ENCODE assay signal across 9 cellular contexts in the genomic region with DNA sequence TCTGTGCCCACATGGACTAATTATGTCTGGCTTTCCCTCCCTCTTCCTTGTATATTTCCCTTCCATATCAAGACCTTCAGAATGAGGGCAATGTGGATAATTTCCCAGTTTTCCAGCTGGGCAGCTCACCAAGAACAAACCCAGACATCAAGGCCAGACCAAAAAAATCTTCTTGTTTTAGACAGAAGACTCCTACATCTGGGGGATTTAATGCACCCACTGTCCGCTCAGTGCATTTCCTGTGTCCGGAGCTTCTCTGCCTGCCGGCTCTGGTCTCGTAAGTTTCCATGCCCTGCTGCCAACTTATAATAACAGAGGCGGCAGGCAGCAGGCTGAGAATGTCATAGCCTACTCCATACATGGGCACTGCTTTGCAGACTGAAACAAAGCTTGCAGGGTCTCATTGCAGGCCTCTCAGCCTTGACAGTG.
DNase-seq lines count a peak whose midpoint lies in the region; ATAC-seq, FAIRE-seq and TF ChIP-seq lines count a peak whose summit lies in the region.
"Had no signal": no experiment of that assay in that cellular context is flagged by ENCODE, and none has a peak within 500 bp of the region (broad histone marks: within the 10 kb centered on the region; RNA-seq: fewer than 3 reads in every experiment).

No MANE protein-coding gene starts in this region.

- peaks cover 56% of the 10 kb centered on the region for H3K9me3 ChIP-seq in BLaER1
- H3K9me3 ChIP-seq in left ventricle myocardium inferior (replicated peaks), result peaks cover 18% of the 10 kb centered on the region
- H3K9me3 ChIP-seq in psoas muscle, result peaks cover 11% of the 10 kb centered on the region
- H3K9me3 ChIP-seq in naive thymus-derived CD4-positive, alpha-beta T cell (ENCODE audit: control insufficient read depth in 2 of 3, low read length in 3 of 3), result peaks cover 0 to 8% (median 4%) of the 10 kb centered on the region in 3 experiments

- whole genome bisulfite sequencing in psoas muscle, 3 donors, result 0 to 7% (median 5%) methylated on average over 5 of the region's 5 CpGs

- H3K4me1 ChIP-seq in BLaER1, result peaks cover 48% of the 10 kb centered on the region
- peaks cover 57% of the 10 kb centered on the region for H3K4me1 ChIP-seq in left ventricle myocardium inferior
- H3K4me1 ChIP-seq in psoas muscle, result peaks cover 38% of the 10 kb centered on the region
- H3K4me1 ChIP-seq in naive thymus-derived CD4-positive, alpha-beta T cell (ENCODE audit: control insufficient read depth in 2 of 2, insufficient read depth in 2 of 2, low read length in 2 of 2), result no peaks in the 10 kb centered on the region

- ATAC-seq in psoas muscle (peak; percentile 63 to 86 (median 78)), HG02610 (IDR thresholded peaks at IDR 0.05; ENCODE audit: unreplicated experiment) (no peak)
- no peak for ATAC-seq in naive thymus-derived CD4-positive, alpha-beta T cell

- H3K9me3 Mint-ChIP-seq in naive thymus-derived CD4-positive, alpha-beta T cell, result peaks cover 0 to 36% (median 13%) of the 10 kb centered on the region in 11 donors

- peak overlapping the region in 2 of 9 donors; percentile 14 to 77 for H3K27ac Mint-ChIP-seq in naive thymus-derived CD4-positive, alpha-beta T cell

- peak overlapping the region; percentile 18 for H3K4me2 ChIP-seq in BLaER1

- H3K36me3 ChIP-seq in BLaER1, result peaks cover 81% of the 10 kb centered on the region
- peaks cover 13% of the 10 kb centered on the region for H3K36me3 ChIP-seq in left ventricle myocardium inferior
- no peaks in the 10 kb centered on the region for H3K36me3 ChIP-seq in psoas muscle (ENCODE audit: insufficient read depth in 1 of 2, low read depth in 1 of 2)
- H3K36me3 ChIP-seq in naive thymus-derived CD4-positive, alpha-beta T cell (ENCODE audit: control insufficient read depth in 2 of 3, insufficient read depth in 3 of 3, low read length in 3 of 3), result peaks cover 0 to 20% (median 0%) of the 10 kb centered on the region in 3 experiments

- no peaks in the 10 kb centered on the region for H4K20me1 ChIP-seq in BLaER1

- no peak for TF ChIP-seq CTCF in left ventricle myocardium inferior (IDR thresholded peaks at IDR 0.05; ENCODE audit: borderline replicate concordance)
- TF ChIP-seq CTCF in psoas muscle (IDR thresholded peaks at IDR 0.05), result no peak

- peaks cover 0 to 46% (median 3%) of the 10 kb centered on the region in 7 donors for H3K4me1 Mint-ChIP-seq in naive thymus-derived CD4-positive, alpha-beta T cell

- POLR2A ChIA-PET in naive thymus-derived CD4-positive, alpha-beta T cell (lab: Charles Lee), result no interaction called here

- no peak overlapping the region for H3K4me3 Mint-ChIP-seq in naive thymus-derived CD4-positive, alpha-beta T cell

- FAIRE-seq in GM19239 (lab: Jason Lieb, UNC), result no peak

- H3K27ac ChIP-seq in BLaER1 (peak overlapping the region; percentile 46), left ventricle myocardium inferior (replicated peaks) (peak overlapping the region; percentile 83), psoas muscle (peak overlapping the region; percentile 81)
- no peak overlapping the region for H3K27ac ChIP-seq in naive thymus-derived CD4-positive, alpha-beta T cell (ENCODE audit: low read depth, low read length)

- no peaks in the 10 kb centered on the region for H3K27me3 Mint-ChIP-seq in naive thymus-derived CD4-positive, alpha-beta T cell

- intact Hi-C loops in left ventricle myocardium inferior (cut with micrococcal nuclease) (no loop called here), psoas muscle (cut with DNase I) (no loop called here)
- intact Hi-C loops in naive thymus-derived CD4-positive, alpha-beta T cell (cut with micrococcal nuclease), result loop anchor here in 1 of 2 donors (2.0 kb wide), 1 partner anchor 13 kb away; no protein-coding TSS in a partner anchor

- DNase-seq in astrocyte of the hippocampus (ENCODE audit: low read depth, low spot score) (peak; percentile 45), left ventricle myocardium inferior (peak; percentile 33), psoas muscle (peak; percentile 33 to 56), GM19239 (ENCODE audit: insufficient read length, low spot score) (no peak)
- DNase-seq in naive thymus-derived CD4-positive, alpha-beta T cell, result no peak
- DNase-seq in effector CD4-positive, alpha-beta T cell, result no peak
- DNase-seq: NCI-H1694 treated with DMSO at 0.1 percent for 48 hours had no signal

- CTCF ChIA-PET in naive thymus-derived CD4-positive, alpha-beta T cell (lab: Charles Lee), result no interaction called here

- no peak overlapping the region for H3K4me3 ChIP-seq in BLaER1
- peak overlapping the region; percentile 12 for H3K4me3 ChIP-seq in left ventricle myocardium inferior
- H3K4me3 ChIP-seq in psoas muscle, result peak overlapping the region; percentile 19
- no peak overlapping the region for H3K4me3 ChIP-seq in naive thymus-derived CD4-positive, alpha-beta T cell (ENCODE audit: low read length)

- no peak overlapping the region for H3K9ac ChIP-seq in BLaER1

- H3K36me3 Mint-ChIP-seq in naive thymus-derived CD4-positive, alpha-beta T cell, result peaks cover 22 to 89% (median 84%) of the 10 kb centered on the region in 5 donors

- no peaks in the 10 kb centered on the region for H3K27me3 ChIP-seq in BLaER1
- H3K27me3 ChIP-seq in left ventricle myocardium inferior (ENCODE audit: low read depth), result no peaks in the 10 kb centered on the region
- no peaks in the 10 kb centered on the region for H3K27me3 ChIP-seq in psoas muscle (ENCODE audit: insufficient read depth in 3 of 3, low read length in 2 of 3)
- no peaks in the 10 kb centered on the region for H3K27me3 ChIP-seq in naive thymus-derived CD4-positive, alpha-beta T cell (ENCODE audit: control insufficient read depth in 2 of 2, insufficient read depth in 2 of 2, low read length in 2 of 2)

Comparison
In these comparisons a context has a peak if more than half of its experiments do, and no peak if none do; other contexts are left out.
1. H3K4me3 ChIP-seq: peak in left ventricle myocardium inferior (single experiment) and psoas muscle (single experiment); none in BLaER1 (single experiment) and naive thymus-derived CD4-positive, alpha-beta T cell (single experiment).
2. DNase-seq: peak in astrocyte of the hippocampus (single experiment), left ventricle myocardium inferior (single experiment) and psoas muscle (2 of 2); none in naive thymus-derived CD4-positive, alpha-beta T cell (0 of 9), effector CD4-positive, alpha-beta T cell (single experiment) and GM19239 (single experiment).
3. ATAC-seq: peak in psoas muscle (4 of 4); none in naive thymus-derived CD4-positive, alpha-beta T cell (single experiment) and HG02610 (single experiment).